ENCODE assay signal across 1 cellular context in genomic region chr4:47465008-47465407, GRCh38.
A peak's percentile ranks its signal among the peaks of the same experiment; 100 is the strongest.
TF ChIP-seq lines count a peak whose summit lies in the region.

No MANE protein-coding gene starts in this region.

TF ChIP-seq in GM12878, 131 proteins besides CTCF, POLR2A, EP300 and RAD21 (continued from another document):
- TF ChIP-seq POU2F2 (IDR thresholded peaks at IDR 0.05; ENCODE audit: borderline replicate concordance, low read depth, low read length) (no peak), BCL11A (IDR thresholded peaks at IDR 0.05; ENCODE audit: low read depth, low read length) (no peak), NR2F1 (conservative IDR thresholded peaks at IDR 0.05) (peak; percentile 40; the same call in 1 of the 2 replicates), CEBPZ (IDR thresholded peaks at IDR 0.05; ENCODE audit: low read depth, low read length) (no peak), MTA2 (IDR thresholded peaks at IDR 0.05; ENCODE audit: low read depth) (0 out of 2 replicates have a peak, but pooled peaks have one; percentile 46), RELB (IDR thresholded peaks at IDR 0.05; ENCODE audit: low read depth) (no peak), LARP7 (IDR thresholded peaks at IDR 0.05) (no peak), CBX3 (IDR thresholded peaks at IDR 0.05; ENCODE audit: borderline replicate concordance, low read depth) (no peak), JUNB (IDR thresholded peaks at IDR 0.05) (peak; percentile 52; the same call in 1 of the 2 replicates), CREM (IDR thresholded peaks at IDR 0.05; ENCODE audit: low read depth) (peak; percentile 92), ZNF217 (IDR thresholded peaks at IDR 0.05) (no peak), NBN (IDR thresholded peaks at IDR 0.05) (peak; percentile 71; the same call in 1 of the 2 replicates), ATF7 (IDR thresholded peaks at IDR 0.05; ENCODE audit: low read depth) (peak; percentile 70), EGR1 (IDR thresholded peaks at IDR 0.05; ENCODE audit: borderline replicate concordance in 1 of 2, low read depth in 2 of 2, low read length in 2 of 2) (no peak), FOS (IDR thresholded peaks at IDR 0.05; ENCODE audit: borderline replicate concordance, extremely low read depth, insufficient read length) (no peak), SMC3 (IDR thresholded peaks at IDR 0.05; ENCODE audit: borderline replicate concordance, low read length) (no peak), PAX5 (IDR thresholded peaks at IDR 0.05; ENCODE audit: borderline replicate concordance, low read depth, low read length) (peak; percentile 95), PAX8 (IDR thresholded peaks at IDR 0.05) (peak; percentile 31; the same call in 1 of the 2 replicates), CREB1 (IDR thresholded peaks at IDR 0.05; ENCODE audit: low read depth) (peak; percentile 96), PKNOX1 (IDR thresholded peaks at IDR 0.05) (no peak), POLR2AphosphoS2 (IDR thresholded peaks at IDR 0.05; ENCODE audit: low read depth, low read length) (no peak), NFYA (IDR thresholded peaks at IDR 0.05; ENCODE audit: borderline replicate concordance, low read depth, low read length) (no peak), CHD4 (IDR thresholded peaks at IDR 0.05) (no peak), PML (IDR thresholded peaks at IDR 0.05; ENCODE audit: low read length) (no peak), FOXM1 (IDR thresholded peaks at IDR 0.05; ENCODE audit: low read depth, low read length) (peak; percentile 48; the same call in 1 of the 2 replicates)
- TF ChIP-seq, protein P1, sequence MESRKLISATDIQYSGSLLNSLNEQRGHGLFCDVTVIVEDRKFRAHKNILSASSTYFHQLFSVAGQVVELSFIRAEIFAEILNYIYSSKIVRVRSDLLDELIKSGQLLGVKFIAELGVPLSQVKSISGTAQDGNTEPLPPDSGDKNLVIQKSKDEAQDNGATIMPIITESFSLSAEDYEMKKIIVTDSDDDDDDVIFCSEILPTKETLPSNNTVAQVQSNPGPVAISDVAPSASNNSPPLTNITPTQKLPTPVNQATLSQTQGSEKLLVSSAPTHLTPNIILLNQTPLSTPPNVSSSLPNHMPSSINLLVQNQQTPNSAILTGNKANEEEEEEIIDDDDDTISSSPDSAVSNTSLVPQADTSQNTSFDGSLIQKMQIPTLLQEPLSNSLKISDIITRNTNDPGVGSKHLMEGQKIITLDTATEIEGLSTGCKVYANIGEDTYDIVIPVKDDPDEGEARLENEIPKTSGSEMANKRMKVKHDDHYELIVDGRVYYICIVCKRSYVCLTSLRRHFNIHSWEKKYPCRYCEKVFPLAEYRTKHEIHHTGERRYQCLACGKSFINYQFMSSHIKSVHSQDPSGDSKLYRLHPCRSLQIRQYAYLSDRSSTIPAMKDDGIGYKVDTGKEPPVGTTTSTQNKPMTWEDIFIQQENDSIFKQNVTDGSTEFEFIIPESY (IDR thresholded peaks at IDR 0.05): 0 out of 2 replicates have a peak, but pooled peaks have one; percentile 20
- TF ChIP-seq, protein P2, sequence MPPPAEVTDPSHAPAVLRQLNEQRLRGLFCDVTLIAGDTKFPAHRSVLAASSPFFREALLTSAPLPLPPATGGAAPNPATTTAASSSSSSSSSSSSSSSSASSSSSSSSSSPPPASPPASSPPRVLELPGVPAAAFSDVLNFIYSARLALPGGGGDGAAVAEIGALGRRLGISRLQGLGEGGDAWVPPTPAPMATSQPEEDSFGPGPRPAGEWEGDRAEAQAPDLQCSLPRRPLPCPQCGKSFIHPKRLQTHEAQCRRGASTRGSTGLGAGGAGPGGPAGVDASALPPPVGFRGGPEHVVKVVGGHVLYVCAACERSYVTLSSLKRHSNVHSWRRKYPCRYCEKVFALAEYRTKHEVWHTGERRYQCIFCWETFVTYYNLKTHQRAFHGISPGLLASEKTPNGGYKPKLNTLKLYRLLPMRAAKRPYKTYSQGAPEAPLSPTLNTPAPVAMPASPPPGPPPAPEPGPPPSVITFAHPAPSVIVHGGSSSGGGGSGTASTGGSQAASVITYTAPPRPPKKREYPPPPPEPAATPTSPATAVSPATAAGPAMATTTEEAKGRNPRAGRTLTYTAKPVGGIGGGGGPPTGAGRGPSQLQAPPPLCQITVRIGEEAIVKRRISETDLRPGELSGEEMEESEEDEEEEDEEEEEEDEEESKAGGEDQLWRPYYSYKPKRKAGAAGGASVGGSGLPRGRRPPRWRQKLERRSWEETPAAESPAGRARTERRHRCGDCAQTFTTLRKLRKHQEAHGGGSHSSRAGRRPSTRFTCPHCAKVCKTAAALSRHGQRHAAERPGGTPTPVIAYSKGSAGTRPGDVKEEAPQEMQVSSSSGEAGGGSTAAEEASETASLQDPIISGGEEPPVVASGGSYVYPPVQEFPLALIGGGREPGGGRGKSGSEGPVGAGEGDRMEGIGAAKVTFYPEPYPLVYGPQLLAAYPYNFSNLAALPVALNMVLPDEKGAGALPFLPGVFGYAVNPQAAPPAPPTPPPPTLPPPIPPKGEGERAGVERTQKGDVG (CRISPR knock-in tag; IDR thresholded peaks at IDR 0.05): no peak
TF ChIP-seq in GM12878: peak in this region for 15.
